ENCODE assay signal across 23 cellular contexts in the genomic region with DNA sequence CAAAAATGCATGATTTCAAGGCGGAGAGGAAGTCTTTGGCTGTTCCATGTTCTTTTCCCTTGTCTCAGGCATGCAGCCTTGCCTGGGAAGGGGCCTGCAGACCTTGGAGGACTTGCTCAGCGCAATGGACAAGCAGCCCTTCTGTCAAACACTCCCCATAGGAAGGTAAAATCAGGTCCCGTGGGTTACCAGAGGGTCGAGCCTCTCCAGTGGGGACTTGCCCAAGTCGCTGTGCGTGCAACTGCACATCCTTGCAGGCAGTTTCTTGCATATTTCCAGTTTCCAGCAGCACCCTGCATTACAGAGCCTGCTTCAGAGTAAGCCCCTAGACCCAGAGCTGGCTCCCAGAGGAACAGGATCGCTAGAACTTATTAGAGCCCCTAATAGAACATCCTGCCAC.
DNase-seq lines count a peak whose midpoint lies in the region; ATAC-seq, FAIRE-seq and TF ChIP-seq lines count a peak whose summit lies in the region.
"Had no signal": no experiment of that assay in that cellular context is flagged by ENCODE, and none has a peak within 500 bp of the region (broad histone marks: within the 10 kb centered on the region; RNA-seq: fewer than 3 reads in every experiment).

No MANE protein-coding gene starts in this region.

- intact Hi-C loops in sciatic nerve (cut with DNase I) (no loop called here), transverse colon (cut with DNase I; ENCODE audit: low total_unique reads) (loop anchor here (2.0 kb wide), 1 partner anchor 64 kb away; no protein-coding TSS in a partner anchor)

- no peaks in the 10 kb centered on the region for H3K9me3 ChIP-seq in WERI-Rb-1 (ENCODE audit: severe bottlenecking)
- H3K9me3 ChIP-seq in H1 (ENCODE audit: insufficient read depth in 2 of 2, low read depth in 1 of 2, low read length in 1 of 2), result no peaks in the 10 kb centered on the region
- H3K9me3 ChIP-seq in transverse colon, result no peaks in the 10 kb centered on the region
- H3K9me3 ChIP-seq: BE2C, Caco-2 had no signal

- 94% methylated on average over 7 of the region's 7 CpGs; no CpG with 5 or more reads in 1 of the 2 experiments for WGBS in H1 (ENCODE audit: extremely low coverage in 1 of 2, insufficient coverage in 1 of 2, insufficient read length in 1 of 2, insufficient replicate concordance in 2 of 2, low coverage in 1 of 2, low lambda C conversion rate in 2 of 2, missing lambda C conversion rate in 1 of 2), 2 experiments
- 96% methylated on average over 7 of the region's 7 CpGs; no CpG with 5 or more reads in 1 of the 2 donors for WGBS in transverse colon (ENCODE audit: low coverage in 1 of 2), 2 donors

- FAIRE-seq in H1 (lab: Jason Lieb, UNC), result no peak
- FAIRE-seq: A204.1, GM12892, GM18507 had no signal

- H4K5ac ChIP-seq in H1 (ENCODE audit: insufficient read length, low read depth, low read length), result no peak overlapping the region

- no peak overlapping the region for H3K56ac ChIP-seq in H1 (replicated peaks; ENCODE audit: insufficient read length, low read depth, low read length)

- no peak for TF ChIP-seq POLR2A in H1 (IDR thresholded peaks at IDR 0.05; ENCODE audit: control extremely low read depth in 1 of 2, low read depth in 2 of 2, low read length in 2 of 2)
- no peak for TF ChIP-seq POLR2A in transverse colon (IDR thresholded peaks at IDR 0.05)

- H2AFZ ChIP-seq in H1 (ENCODE audit: low read length), result 0 out of 2 replicates have a peak overlapping the region, but pooled peaks have one; percentile 8
- H2AFZ ChIP-seq: GM23248 had no signal

- in situ Hi-C loops in transverse colon (cut with MboI; ENCODE audit: low pct_ligation_motif_present in 1 of 4, low pct_unique_long_range_greater_than_20kb in 1 of 4, low sequenced_read_pairs in 3 of 4), result no loop called here

- H4K8ac ChIP-seq in H1 (ENCODE audit: extremely low read depth, insufficient read depth, low read length), result no peak overlapping the region; the same call in 1 of the 2 replicates

- no peak overlapping the region for H2BK15ac ChIP-seq in H1 (ENCODE audit: low read length)

- no peak overlapping the region for H4K91ac ChIP-seq in H1 (replicated peaks; ENCODE audit: insufficient read length, low read length)

- H3K9ac ChIP-seq in H1 (replicated peaks in 1 of 4; ENCODE audit: extremely low read depth in 1 of 4, low read depth in 3 of 4, low read length in 3 of 4), result no peak overlapping the region
- H3K9ac ChIP-seq: GM23248 had no signal

- H3K4me1 ChIP-seq in H1 (replicated peaks in 1 of 4; ENCODE audit: control insufficient read depth in 3 of 4, insufficient read depth in 4 of 4, low read length in 3 of 4) (no peaks in the 10 kb centered on the region), transverse colon (peaks cover 4 to 26% (median 17%) of the 10 kb centered on the region in 4 donors)
- H3K4me1 ChIP-seq: BE2C, Caco-2 had no signal

- no peaks in the 10 kb centered on the region for H3K79me1 ChIP-seq in H1 (ENCODE audit: low read depth, low read length)

- H3K27ac ChIP-seq in WERI-Rb-1, result peak overlapping the region; percentile 60
- H3K27ac ChIP-seq in H1 (ENCODE audit: low read depth, low read length), result no peak overlapping the region
- no peak overlapping the region for H3K27ac ChIP-seq in transverse colon
- H3K27ac ChIP-seq: GM23248, HL-60 had no signal

- H3K4me2 ChIP-seq in H1 (ENCODE audit: insufficient read depth in 1 of 2, low read depth in 2 of 2, low read length in 2 of 2), result no peak overlapping the region

- no peak for DNase-seq in WERI-Rb-1
- no peak for DNase-seq in H1 (ENCODE audit: low read depth in 1 of 2, low spot score in 2 of 2)
- peak; percentile 21 for DNase-seq in sciatic nerve (ENCODE audit: low spot score)
- no peak for DNase-seq in transverse colon
- no peak for DNase-seq in SIG-M5 (lab: John Stamatoyannopoulos, UW)
- DNase-seq in iPS-NIHi7 (ENCODE audit: extremely low spot score), result no peak
- DNase-seq in MV-4-11 (lab: John Stamatoyannopoulos, UW), result no peak
- DNase-seq: ACHN; BE2C; C1 segment of cervical spinal cord; Caco-2; CD4-positive, CD25-positive, alpha-beta regulatory T cell; DMS153; DMS79; GDM1; GM23248; H7; HFFc6 had no signal

- POLR2A ChIA-PET in H1 (lab: Charles Lee; ENCODE audit: partially characterized antibody), result no interaction called here

- H3K27me3 ChIP-seq in WERI-Rb-1 (ENCODE audit: insufficient read depth, low read depth, severe bottlenecking) (no peaks in the 10 kb centered on the region), H1 (replicated peaks in 1 of 4; ENCODE audit: control insufficient read depth in 3 of 4, extremely low read depth in 1 of 4, insufficient read depth in 3 of 4, low read length in 3 of 4) (no peaks in the 10 kb centered on the region; a peak in 1 of 7 replicates), transverse colon (no peaks in the 10 kb centered on the region)
- H3K27me3 ChIP-seq: BE2C had no signal

- H2BK120ac ChIP-seq in H1 (replicated peaks; ENCODE audit: low read depth, low read length), result no peak overlapping the region

- H3K4ac ChIP-seq in H1 (replicated peaks; ENCODE audit: insufficient read length, low read depth, low read length), result no peak overlapping the region

- H3K23ac ChIP-seq in H1 (ENCODE audit: insufficient read length), result no peak overlapping the region

- no peak for TF ChIP-seq CTCF in WERI-Rb-1 (IDR thresholded peaks at IDR 0.05; ENCODE audit: low read depth, low read length)
- no peak for TF ChIP-seq CTCF in H1 (IDR thresholded peaks at IDR 0.05; ENCODE audit: control extremely low read depth in 1 of 3, insufficient read depth in 1 of 3, low read depth in 1 of 3, low read length in 3 of 3)
- TF ChIP-seq CTCF in transverse colon (IDR thresholded peaks at IDR 0.05), result no peak

- no peak overlapping the region for H2BK5ac ChIP-seq in H1 (ENCODE audit: low read depth, low read length)

- TF ChIP-seq RAD21 in H1 (IDR thresholded peaks at IDR 0.05 in 1 of 2, conservative IDR thresholded peaks at IDR 0.05 in 1 of 2; ENCODE audit: low read depth in 2 of 2, low read length in 2 of 2), result no peak

- H3K14ac ChIP-seq in H1 (ENCODE audit: insufficient read length), result no peak overlapping the region

- no peaks in the 10 kb centered on the region for H3K79me2 ChIP-seq in H1 (ENCODE audit: control insufficient read depth in 1 of 2, insufficient read depth in 2 of 2, low read length in 2 of 2)

- CTCF ChIA-PET in H1 (lab: Charles Lee; ENCODE audit: partially characterized antibody), result interaction anchor here (0.8 to 1.3 kb wide), 2 partner anchors 15 to 36 kb away, joined by 3 read pairs; no protein-coding TSS in a partner anchor

- no peaks in the 10 kb centered on the region for H3K23me2 ChIP-seq in H1 (ENCODE audit: low read depth, low read length)

- no peak for ATAC-seq in sciatic nerve
- ATAC-seq: HCT116 had no signal

- TF ChIP-seq EP300 in H1 (IDR thresholded peaks at IDR 0.05; ENCODE audit: borderline replicate concordance in 1 of 2, low read depth in 2 of 2, low read length in 2 of 2) (no peak), transverse colon (IDR thresholded peaks at IDR 0.05; ENCODE audit: low read depth) (no peak)

- no peak overlapping the region for H2BK12ac ChIP-seq in H1 (ENCODE audit: low read depth, low read length)

- H4K20me1 ChIP-seq in H1 (replicated peaks in 1 of 2; ENCODE audit: control insufficient read depth in 1 of 2, insufficient read depth in 2 of 2, low read length in 2 of 2), result no peaks in the 10 kb centered on the region

- H3K4me3 ChIP-seq in WERI-Rb-1 (ENCODE audit: low read depth, low read length) (no peak overlapping the region), H1 (ENCODE audit: extremely low read depth in 1 of 4, insufficient read depth in 2 of 4, low read depth in 3 of 4, low read length in 4 of 4) (no peak overlapping the region), transverse colon (no peak overlapping the region)
- H3K4me3 ChIP-seq: GM23248 had no signal

- H3K36me3 ChIP-seq in WERI-Rb-1 (no peaks in the 10 kb centered on the region), H1 (ENCODE audit: control insufficient read depth in 2 of 4, insufficient read depth in 4 of 4, low read length in 3 of 4) (no peaks in the 10 kb centered on the region), transverse colon (no peaks in the 10 kb centered on the region)
- H3K36me3 ChIP-seq: BE2C had no signal

- H2AK5ac ChIP-seq in H1 (ENCODE audit: low read depth, low read length), result no peak overlapping the region

- no peak overlapping the region for H2BK20ac ChIP-seq in H1 (ENCODE audit: low read length)

- no peak overlapping the region for H3K18ac ChIP-seq in H1 (ENCODE audit: extremely low read depth, low read length)

TF ChIP-seq in H1, 55 proteins besides CTCF, POLR2A, EP300 and RAD21:
- TF ChIP-seq RFX5 (IDR thresholded peaks at IDR 0.05; ENCODE audit: borderline replicate concordance, low read depth, low read length) (no peak), USF2 (IDR thresholded peaks at IDR 0.05; ENCODE audit: low read length) (no peak), HDAC6 (IDR thresholded peaks at IDR 0.05; ENCODE audit: low read depth, low read length) (no peak), BACH1 (IDR thresholded peaks at IDR 0.05; ENCODE audit: low read length) (no peak), SIN3A (conservative IDR thresholded peaks at IDR 0.05 in 1 of 2, IDR thresholded peaks at IDR 0.05 in 1 of 2; ENCODE audit: low read depth in 1 of 2, low read length in 2 of 2) (no peak), GTF2F1 (IDR thresholded peaks at IDR 0.05; ENCODE audit: borderline replicate concordance, low read depth, low read length) (no peak), SIX5 (IDR thresholded peaks at IDR 0.05; ENCODE audit: low read depth, low read length) (no peak), JUND (IDR thresholded peaks at IDR 0.05; ENCODE audit: low read length) (no peak)
